In genomic region chr1:151108331-151108730, GRCh38 we compare ENCODE assay signal across 19 cellular contexts. TPM values are rescaled to one million over a fixed set of nuclear protein-coding genes. Genes with fewer than 3 reads are reported as not detected.
A peak's percentile ranks its signal among the peaks of the same experiment; 100 is the strongest.
DNase-seq lines count a peak whose midpoint lies in the region; ATAC-seq and TF ChIP-seq lines count a peak whose summit lies in the region.
"Had no signal": no experiment of that assay in that cellular context is flagged by ENCODE, and none has a peak within 500 bp of the region (broad histone marks: within the 10 kb centered on the region; RNA-seq: fewer than 3 reads in every experiment).

No MANE protein-coding gene starts in this region.

- H3K4me3 Mint-ChIP-seq in WTC11, result no peak overlapping the region
- no peak overlapping the region for H3K4me3 Mint-ChIP-seq in progenitor cell of endocrine pancreas (ENCODE audit: low read depth)
- H3K4me3 Mint-ChIP-seq: CD8-positive, alpha-beta T cell; HFFc6 had no signal

- no peaks in the 10 kb centered on the region for H3K36me3 Mint-ChIP-seq in WTC11
- peaks cover 6% of the 10 kb centered on the region for H3K36me3 Mint-ChIP-seq in progenitor cell of endocrine pancreas (ENCODE audit: insufficient read depth)

- CTCF ChIA-PET in WTC11 (lab: Charles Lee), result interaction anchor here (0.6 to 11.6 kb wide), 3 partner anchors 8 to 54 kb away, joined by 3 to 77 read pairs (median 4); no protein-coding TSS in a partner anchor

- H3K27ac Mint-ChIP-seq in WTC11 (no peak overlapping the region), progenitor cell of endocrine pancreas (no peak overlapping the region)
- H3K27ac Mint-ChIP-seq: CD8-positive, alpha-beta T cell; HFFc6 had no signal

- no peak for ATAC-seq in WTC11
- ATAC-seq: CD8-positive, alpha-beta T cell had no signal

- H3K9me3 Mint-ChIP-seq in WTC11, result no peaks in the 10 kb centered on the region
- no peaks in the 10 kb centered on the region for H3K9me3 Mint-ChIP-seq in progenitor cell of endocrine pancreas (ENCODE audit: low read depth)
- H3K9me3 Mint-ChIP-seq: CD8-positive, alpha-beta T cell; HFFc6 had no signal

- H3K4me1 Mint-ChIP-seq in WTC11 (no peaks in the 10 kb centered on the region), progenitor cell of endocrine pancreas (ENCODE audit: low read depth) (peaks cover 4% of the 10 kb centered on the region)

- POLR2A ChIA-PET in WTC11 (lab: Charles Lee), result no interaction called here

- H3K27me3 Mint-ChIP-seq in WTC11 (ENCODE audit: low read depth) (no peaks in the 10 kb centered on the region), progenitor cell of endocrine pancreas (no peaks in the 10 kb centered on the region)

- TF ChIP-seq CTCF in WTC11 (IDR thresholded peaks at IDR 0.05) (no peak), progenitor cell of endocrine pancreas (IDR thresholded peaks at IDR 0.05; ENCODE audit: unreplicated experiment) (no peak)

- peak; percentile 47 for DNase-seq in activated effector memory CD4-positive, alpha-beta T cell treated with anti-CD3 and anti-CD28 coated beads, Interleukin-2, amount 50 U/mL, for 16 hours
- DNase-seq in activated effector memory CD4-positive, alpha-beta T cell treated with Interleukin-2 at 50 U/mL for 16 hours, result no peak
- DNase-seq in MV-4-11 (lab: John Stamatoyannopoulos, UW) (peak; percentile 64), WTC11 (ENCODE audit: low spot score) (no peak), NCI-H345 (lab: John Stamatoyannopoulos, UW) (no peak), NCI-H1694 (lab: John Stamatoyannopoulos, UW) (no peak), progenitor cell of endocrine pancreas (ENCODE audit: low spot score, unreplicated experiment) (no peak)
- DNase-seq: CD8-positive, alpha-beta T cell; DMS79; HFFc6; Karpas-422; NCI-H1417; NCI-H187 treated with DMSO at 0.1 percent for 48 hours; NCI-H226; NCI-H524 treated with DMSO at 0.1 percent for 48 hours; PC-9; SJCRH30 had no signal

TF ChIP-seq in WTC11, 78 proteins besides CTCF, POLR2A, EP300 and RAD21:
- TF ChIP-seq GABPB1 (CRISPR knock-in tag; IDR thresholded peaks at IDR 0.05) (peak; percentile 66), MAX (CRISPR knock-in tag; IDR thresholded peaks at IDR 0.05) (no peak), CBFB (CRISPR knock-in tag; IDR thresholded peaks at IDR 0.05; ENCODE audit: low read depth) (no peak)

RNA-seq across cellular contexts. Expression of gene GABPB2, which starts 37.8 kb away (rescaled TPM):
- total RNA-seq in WTC11 (2021) (1.4 to 3.3 TPM (median 1.7 TPM) in 3 replicates), progenitor cell of endocrine pancreas (12.4 and 12.7 TPM in 2 replicates)

RNA-seq across cellular contexts. Expression of gene SEMA6C, which starts 38.1 kb away (rescaled TPM):
- total RNA-seq in WTC11 (2021) (16.3 to 21.0 TPM (median 18.1 TPM) in 3 replicates), progenitor cell of endocrine pancreas (31.5 and 34.0 TPM in 2 replicates)

RNA-seq across cellular contexts. Expression of gene TNFAIP8L2, which starts 48.1 kb away (rescaled TPM):
- total RNA-seq in WTC11 (2021), result 0.15 TPM in 1 of 3 replicates, not detected in the others
- not detected in 2 replicates for total RNA-seq in progenitor cell of endocrine pancreas
- total RNA-seq: A172, H4, HFFc6, PC-9, SJCRH30 had no signal

RNA-seq across cellular contexts. Expression of gene MLLT11, which starts 48.1 kb away (rescaled TPM):
- total RNA-seq in WTC11 (2021), result 12.7 to 16.4 TPM (median 13.6 TPM) in 3 replicates
- 29.5 and 30.0 TPM in 2 replicates for total RNA-seq in progenitor cell of endocrine pancreas

RNA-seq across cellular contexts. Expression of gene CDC42SE1, which starts 48.9 kb away (rescaled TPM):
- 72.8 to 76.3 TPM (median 75.5 TPM) in 3 replicates for total RNA-seq in WTC11 (2021)
- 101 and 105 TPM in 2 replicates for total RNA-seq in progenitor cell of endocrine pancreas

Comparison
In these comparisons a context has a peak if more than half of its experiments do, and no peak if none do; other contexts are left out.
1. DNase-seq: peak in activated effector memory CD4-positive, alpha-beta T cell treated with anti-CD3 and anti-CD28 coated beads, Interleukin-2, amount 50 U/mL, for 16 hours (single experiment) and MV-4-11 (single experiment); none in activated effector memory CD4-positive, alpha-beta T cell treated with Interleukin-2 at 50 U/mL for 16 hours (single experiment), WTC11 (single experiment), NCI-H345 (single experiment), NCI-H1694 (single experiment) and progenitor cell of endocrine pancreas (single experiment).